ENCODE assay signal across 12 cellular contexts in genomic region chr6:22102671-22103070, GRCh38.
DNase-seq lines count a peak whose midpoint lies in the region; ATAC-seq lines count a peak whose summit lies in the region.
"Had no signal": no experiment of that assay in that cellular context is flagged by ENCODE, and none has a peak within 500 bp of the region (broad histone marks: within the 10 kb centered on the region; RNA-seq: fewer than 3 reads in every experiment).

No MANE protein-coding gene starts in this region.

- peak; percentile 59 to 69 for ATAC-seq in activated naive CD4-positive, alpha-beta T cell treated with anti-CD3 and anti-CD28 coated beads, Interleukin-2, amount 50 U/mL, for 72 hours
- peak; percentile 81 for ATAC-seq in HG02571 (IDR thresholded peaks at IDR 0.05; ENCODE audit: unreplicated experiment)
- peak; percentile 89 for ATAC-seq in HG03457 (IDR thresholded peaks at IDR 0.05; ENCODE audit: unreplicated experiment)
- ATAC-seq in sciatic nerve: no peak
- ATAC-seq: HepG2 had no signal

- H3K36me3 Mint-ChIP-seq in activated naive CD4-positive, alpha-beta T cell treated with anti-CD3 and anti-CD28 coated beads, Interleukin-2, amount 50 U/mL, for 72 hours: no peaks in the 10 kb centered on the region
- peaks cover 4% of the 10 kb centered on the region for H3K36me3 Mint-ChIP-seq in stimulated activated naive CD8-positive, alpha-beta T cell treated with anti-CD3 and anti-CD28 coated beads, Interleukin-15, Interleukin-2, amounts not matched to agents 100 ng/mL and 50 ng/mL, for 24 hours (ENCODE audit: low read depth)
- no peaks in the 10 kb centered on the region for H3K36me3 Mint-ChIP-seq in activated CD4-positive, alpha-beta memory T cell treated with anti-CD3 and anti-CD28 coated beads for 36 hours

- CTCF ChIA-PET in activated CD4-positive, alpha-beta memory T cell treated with anti-CD3 and anti-CD28 coated beads for 36 hours (lab: Charles Lee): no interaction called here

- peaks cover 5 to 10% of the 10 kb centered on the region in 2 donors for H3K9me3 Mint-ChIP-seq in activated naive CD4-positive, alpha-beta T cell treated with anti-CD3 and anti-CD28 coated beads, Interleukin-2, amount 50 U/mL, for 72 hours
- peaks cover 5% of the 10 kb centered on the region for H3K9me3 Mint-ChIP-seq in stimulated activated naive CD8-positive, alpha-beta T cell treated with anti-CD3 and anti-CD28 coated beads, Interleukin-15, Interleukin-2, amounts not matched to agents 100 ng/mL and 50 ng/mL, for 24 hours
- H3K9me3 Mint-ChIP-seq in activated CD4-positive, alpha-beta memory T cell treated with anti-CD3 and anti-CD28 coated beads for 36 hours: peaks cover 3% of the 10 kb centered on the region

- no peak for DNase-seq in activated naive CD4-positive, alpha-beta T cell treated with anti-CD3 and anti-CD28 coated beads, Interleukin-2, amount 50 U/mL, for 72 hours (ENCODE audit: low spot score in 2 of 2)
- no peak for DNase-seq in activated naive CD4-positive, alpha-beta T cell (lab: John Stamatoyannopoulos, UW)
- no peak for DNase-seq in sciatic nerve (ENCODE audit: low spot score)
- no peak for DNase-seq in nucleus accumbens (lab: John Stamatoyannopoulos, UW)
- DNase-seq in activated CD4-positive, alpha-beta memory T cell treated with anti-CD3 and anti-CD28 coated beads for 36 hours: no peak
- DNase-seq: activated naive CD4-positive, alpha-beta T cell treated with Interleukin-2 at 50 U/mL for 16 hours; T-helper 1 cell had no signal

- H3K27ac Mint-ChIP-seq in activated naive CD4-positive, alpha-beta T cell treated with anti-CD3 and anti-CD28 coated beads, Interleukin-2, amount 50 U/mL, for 72 hours: no peak overlapping the region
- H3K27ac Mint-ChIP-seq in stimulated activated naive CD8-positive, alpha-beta T cell treated with anti-CD3 and anti-CD28 coated beads, Interleukin-15, Interleukin-2, amounts not matched to agents 100 ng/mL and 50 ng/mL, for 24 hours: peak overlapping the region; percentile 69
- no peak overlapping the region for H3K27ac Mint-ChIP-seq in activated CD4-positive, alpha-beta memory T cell treated with anti-CD3 and anti-CD28 coated beads for 36 hours

- H3K4me1 Mint-ChIP-seq in stimulated activated naive CD8-positive, alpha-beta T cell treated with anti-CD3 and anti-CD28 coated beads, Interleukin-15, Interleukin-2, amounts not matched to agents 100 ng/mL and 50 ng/mL, for 24 hours (ENCODE audit: low read depth): peaks cover 17% of the 10 kb centered on the region
- no peaks in the 10 kb centered on the region for H3K4me1 Mint-ChIP-seq in activated CD4-positive, alpha-beta memory T cell treated with anti-CD3 and anti-CD28 coated beads for 36 hours (ENCODE audit: low read depth)

- POLR2A ChIA-PET in activated CD4-positive, alpha-beta memory T cell treated with anti-CD3 and anti-CD28 coated beads for 36 hours (lab: Charles Lee): no interaction called here

- intact Hi-C loops in sciatic nerve (cut with DNase I): no loop called here
- intact Hi-C loops in activated CD4-positive, alpha-beta memory T cell treated with anti-CD3 and anti-CD28 coated beads for 36 hours (cut with micrococcal nuclease): no loop called here

- no peaks in the 10 kb centered on the region for H3K27me3 Mint-ChIP-seq in stimulated activated naive CD8-positive, alpha-beta T cell treated with anti-CD3 and anti-CD28 coated beads, Interleukin-15, Interleukin-2, amounts not matched to agents 100 ng/mL and 50 ng/mL, for 24 hours
- no peaks in the 10 kb centered on the region for H3K27me3 Mint-ChIP-seq in activated CD4-positive, alpha-beta memory T cell treated with anti-CD3 and anti-CD28 coated beads for 36 hours

- no peak overlapping the region for H3K4me3 Mint-ChIP-seq in stimulated activated naive CD8-positive, alpha-beta T cell treated with anti-CD3 and anti-CD28 coated beads, Interleukin-15, Interleukin-2, amounts not matched to agents 100 ng/mL and 50 ng/mL, for 24 hours
- H3K4me3 Mint-ChIP-seq in activated CD4-positive, alpha-beta memory T cell treated with anti-CD3 and anti-CD28 coated beads for 36 hours: no peak overlapping the region
- H3K4me3 Mint-ChIP-seq: neural crest cell had no signal
